In genomic region chr1:245458761-245459174, GRCh38 we compare ENCODE assay signal across 10 cellular contexts.
DNase-seq lines count a peak whose midpoint lies in the region; ATAC-seq and TF ChIP-seq lines count a peak whose summit lies in the region.
"Had no signal": no experiment of that assay in that cellular context is flagged by ENCODE, and none has a peak within 500 bp of the region (broad histone marks: within the 10 kb centered on the region; RNA-seq: fewer than 3 reads in every experiment).

No MANE protein-coding gene starts in this region.

- DNase-seq in AG09309 (ENCODE audit: low read depth) (peak; percentile 53), HT1080 (ENCODE audit: low read depth) (peak; percentile 46), RPMI8226 (peak; percentile 28), fibroblast of villous mesenchyme (ENCODE audit: low read depth) (peak; percentile 31), D341Med (ENCODE audit: low spot score) (no peak), HT-29 (ENCODE audit: low spot score) (no peak), ACHN (no peak)
- DNase-seq: activated CD4-positive, CD25-positive, alpha-beta regulatory T cell treated with anti-CD3 and anti-CD28 coated beads, Interleukin-2, amount 50 U/mL, for 72 hours; SHP77 had no signal

- in situ Hi-C loops in ACHN (cut with HindIII; ENCODE audit: low pct_ligation_motif_present, low pct_unique_long_range_greater_than_20kb, low sequenced_read_pairs) = no loop called here

- H3K4me3 ChIP-seq in AG09309 (ENCODE audit: control insufficient read depth, low read depth, low read length) (no peak overlapping the region), fibroblast of villous mesenchyme (ENCODE audit: low read depth, low read length) (no peak overlapping the region)

- ATAC-seq in HG03565 (IDR thresholded peaks at IDR 0.05; ENCODE audit: unreplicated experiment) = no peak

- TF ChIP-seq CTCF in AG09309 (IDR thresholded peaks at IDR 0.05; ENCODE audit: control insufficient read depth, insufficient read depth, low read depth, low read length, missing control alignments) = no peak
- no peak for TF ChIP-seq CTCF in fibroblast of villous mesenchyme (IDR thresholded peaks at IDR 0.05; ENCODE audit: insufficient read depth, low read depth, low read length)

Comparison
In these comparisons a context has a peak if more than half of its experiments do, and no peak if none do; other contexts are left out.
1. DNase-seq: peak in AG09309 (single experiment), HT1080 (single experiment), RPMI8226 (single experiment) and fibroblast of villous mesenchyme (single experiment); none in D341Med (single experiment), HT-29 (single experiment) and ACHN (single experiment).